17 cellular contexts compared by ENCODE assay signal in the genomic region with DNA sequence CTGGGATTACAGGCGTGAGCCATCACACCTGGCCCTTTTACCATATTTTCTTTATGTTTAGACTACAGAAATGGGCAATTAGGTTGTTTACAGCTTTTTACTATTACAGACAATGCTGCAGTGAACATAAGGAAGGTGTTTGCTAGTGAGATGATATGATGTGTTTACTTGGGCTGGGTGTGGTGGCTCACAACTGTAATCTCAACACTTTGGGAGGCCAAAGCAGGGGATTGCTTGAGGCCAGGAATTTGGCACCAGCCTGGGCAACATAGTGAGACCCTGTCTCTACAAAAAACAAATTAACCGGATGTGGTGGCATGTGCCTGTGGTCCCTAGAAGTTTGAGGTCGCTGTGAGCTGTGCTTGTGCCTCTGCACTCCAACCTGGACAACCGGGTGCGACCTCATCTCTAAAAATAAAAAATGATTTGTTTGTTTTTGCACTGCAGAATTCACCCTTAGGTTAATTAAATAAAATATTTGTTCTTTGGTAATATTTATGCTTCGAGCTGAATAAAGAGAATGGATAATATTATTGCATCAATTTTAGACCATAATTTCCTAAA. TPM values are rescaled to one million over a fixed set of nuclear protein-coding genes. Genes with fewer than 3 reads are reported as not detected.
DNase-seq lines count a peak whose midpoint lies in the region; ATAC-seq, FAIRE-seq and TF ChIP-seq lines count a peak whose summit lies in the region.
"Had no signal": no experiment of that assay in that cellular context is flagged by ENCODE, and none has a peak within 500 bp of the region (broad histone marks: within the 10 kb centered on the region; RNA-seq: fewer than 3 reads in every experiment).

No MANE protein-coding gene starts in this region.

- H3K27me3 Mint-ChIP-seq in activated T-helper 17 cell treated with anti-CD3 and anti-CD28 coated beads, Interleukin-2, amount 50 U/mL, for 72 hours, result no peaks in the 10 kb centered on the region

- H3F3A ChIP-seq in DOHH2 (ENCODE audit: control insufficient read depth, insufficient read depth), result peaks cover 7% of the 10 kb centered on the region; the same call in 1 of the 2 replicates

- H3K36me3 Mint-ChIP-seq in activated T-helper 17 cell treated with anti-CD3 and anti-CD28 coated beads, Interleukin-2, amount 50 U/mL, for 72 hours (ENCODE audit: low read depth), result peaks cover 40% of the 10 kb centered on the region

- no peak overlapping the region for H3K27ac Mint-ChIP-seq in activated T-helper 17 cell treated with anti-CD3 and anti-CD28 coated beads, Interleukin-2, amount 50 U/mL, for 72 hours

- peaks cover 100% of the 10 kb centered on the region for H3K79me2 ChIP-seq in DOHH2 (ENCODE audit: control insufficient read depth, low read length)

- H3K4me1 Mint-ChIP-seq in activated T-helper 17 cell treated with anti-CD3 and anti-CD28 coated beads, Interleukin-2, amount 50 U/mL, for 72 hours, result peaks cover 41% of the 10 kb centered on the region

- TF ChIP-seq EP300 in A549 (IDR thresholded peaks at IDR 0.05) (no peak), gastroesophageal sphincter (IDR thresholded peaks at IDR 0.05) (no peak)

- H3K4me3 ChIP-seq in A549 (no peak overlapping the region), DOHH2 (ENCODE audit: low read length) (no peak overlapping the region), mucosa of descending colon (no peak overlapping the region), gastroesophageal sphincter (no peak overlapping the region), WERI-Rb-1 (ENCODE audit: low read depth, low read length) (no peak overlapping the region)

- TF ChIP-seq CTCF in A549 (IDR thresholded peaks at IDR 0.05) (no peak), DOHH2 (IDR thresholded peaks at IDR 0.05; ENCODE audit: low read depth, low read length, poor library complexity, severe bottlenecking) (no peak), mucosa of descending colon (IDR thresholded peaks at IDR 0.05) (no peak), gastroesophageal sphincter (IDR thresholded peaks at IDR 0.05) (no peak), WERI-Rb-1 (IDR thresholded peaks at IDR 0.05; ENCODE audit: low read depth, low read length) (no peak), GM13976 (IDR thresholded peaks at IDR 0.05; ENCODE audit: borderline replicate concordance, control extremely low read depth, extremely low read depth, insufficient read depth, missing control alignments) (no peak)

- H3K4me3 Mint-ChIP-seq in activated T-helper 17 cell treated with anti-CD3 and anti-CD28 coated beads, Interleukin-2, amount 50 U/mL, for 72 hours, result peak overlapping the region; percentile 34
- H3K4me3 Mint-ChIP-seq: CD14-positive monocyte had no signal

- H3K27ac ChIP-seq in A549, result no peak overlapping the region
- no peak overlapping the region for H3K27ac ChIP-seq in DOHH2 (ENCODE audit: low read depth, low read length)
- H3K27ac ChIP-seq in gastroesophageal sphincter, result no peak overlapping the region
- H3K27ac ChIP-seq in WERI-Rb-1, result no peak overlapping the region
- H3K27ac ChIP-seq: HL-60 had no signal

- H3K9me3 ChIP-seq in A549 (no peaks in the 10 kb centered on the region), DOHH2 (ENCODE audit: control insufficient read depth, insufficient read depth, low read length) (no peaks in the 10 kb centered on the region), mucosa of descending colon (no peaks in the 10 kb centered on the region), gastroesophageal sphincter (no peaks in the 10 kb centered on the region), WERI-Rb-1 (ENCODE audit: severe bottlenecking) (no peaks in the 10 kb centered on the region)

- CTCF ChIA-PET in A549 (lab: Yijun Ruan, JAX), result no interaction called here

- H3K27me3 ChIP-seq in DOHH2 (ENCODE audit: control insufficient read depth, low read length) (no peaks in the 10 kb centered on the region), gastroesophageal sphincter (no peaks in the 10 kb centered on the region), WERI-Rb-1 (ENCODE audit: insufficient read depth, low read depth, severe bottlenecking) (no peaks in the 10 kb centered on the region)

- H4K20me1 ChIP-seq in DOHH2 (ENCODE audit: control insufficient read depth, insufficient read depth, low read depth, low read length), result peaks cover 45% of the 10 kb centered on the region

- H3K4me1 ChIP-seq in A549, result peaks cover 10% of the 10 kb centered on the region
- H3K4me1 ChIP-seq in DOHH2 (ENCODE audit: control insufficient read depth, low read length), result peaks cover 46% of the 10 kb centered on the region
- H3K4me1 ChIP-seq in mucosa of descending colon (ENCODE audit: low read depth), result peaks cover 9% of the 10 kb centered on the region
- H3K4me1 ChIP-seq in gastroesophageal sphincter, result peaks cover 0 to 91% (median 23%) of the 10 kb centered on the region in 3 donors

- H3K9me2 ChIP-seq in DOHH2 (replicated peaks; ENCODE audit: control insufficient read depth, low read length), result no peaks in the 10 kb centered on the region

- peak overlapping the region; percentile 9 for H3K4me2 ChIP-seq in A549
- H3K4me2 ChIP-seq in DOHH2 (ENCODE audit: low read length), result peak overlapping the region; percentile 12; the same call in 1 of the 2 replicates

- TF ChIP-seq RAD21 in A549 (conservative IDR thresholded peaks at IDR 0.05 in 1 of 2, IDR thresholded peaks at IDR 0.05 in 1 of 2), result no peak

- TF ChIP-seq POLR2A in A549 (IDR thresholded peaks at IDR 0.05; ENCODE audit: low read length) (no peak), gastroesophageal sphincter (IDR thresholded peaks at IDR 0.05) (no peak)

- ATAC-seq in A549 (no peak), mucosa of descending colon (peak; percentile 51), gastroesophageal sphincter (no peak), GM18502 (IDR thresholded peaks at IDR 0.05; ENCODE audit: poor library complexity, unreplicated experiment) (no peak)
- ATAC-seq in activated T-helper 17 cell treated with anti-CD3 and anti-CD28 coated beads, Interleukin-2, amount 50 U/mL, for 72 hours (replicated peaks), result no peak
- ATAC-seq: PC-3 had no signal

- peak; percentile 7 for FAIRE-seq in A549 (lab: Jason Lieb, UNC)
- FAIRE-seq: GM18507, HTR-8/SVneo had no signal

- in situ Hi-C loops in GM13976 (cut with MboI; ENCODE audit: low sequenced_read_pairs, unreplicated experiment), result no loop called here

- H3K36me3 ChIP-seq in DOHH2 (ENCODE audit: control insufficient read depth, low read length), result peaks cover 44% of the 10 kb centered on the region
- no peaks in the 10 kb centered on the region for H3K36me3 ChIP-seq in mucosa of descending colon (ENCODE audit: low read depth)
- no peaks in the 10 kb centered on the region for H3K36me3 ChIP-seq in gastroesophageal sphincter
- peaks cover 25% of the 10 kb centered on the region for H3K36me3 ChIP-seq in WERI-Rb-1

- no peaks in the 10 kb centered on the region for H3K9me3 Mint-ChIP-seq in activated T-helper 17 cell treated with anti-CD3 and anti-CD28 coated beads, Interleukin-2, amount 50 U/mL, for 72 hours
- H3K9me3 Mint-ChIP-seq: CD14-positive monocyte had no signal

- intact Hi-C loops in mucosa of descending colon (cut with DNase I, micrococcal nuclease), result no loop called here

- DNase-seq in A549 (ENCODE audit: low read depth in 1 of 2, low spot score in 1 of 2) (no peak), mucosa of descending colon (no peak), WERI-Rb-1 (no peak), GM13976 (ENCODE audit: low spot score) (no peak)
- DNase-seq: HCEC 1CT, NCI-H1436, NCI-H2081, NCI-H510A treated with DMSO at 0.1 percent for 48 hours, PC-3 had no signal

- 70% methylated on average over 6 of the region's 6 CpGs for WGBS in A549 (ENCODE audit: missing lambda C conversion rate)
- WGBS in gastroesophageal sphincter (ENCODE audit: low coverage in 1 of 2), 2 donors, result 63 to 75% methylated on average over 6 of the region's 6 CpGs

- POLR2A ChIA-PET in A549 (lab: Yijun Ruan, JAX), result no interaction called here

TF ChIP-seq in A549, 52 proteins besides CTCF, POLR2A, EP300 and RAD21 (continues in another document):
- no peak for TF ChIP-seq MAFK (IDR thresholded peaks at IDR 0.05; ENCODE audit: partially characterized antibody)
- no peak for TF ChIP-seq SREBF2 (IDR thresholded peaks at IDR 0.05)
- TF ChIP-seq GATA3 (IDR thresholded peaks at IDR 0.05; ENCODE audit: borderline replicate concordance), result no peak
- no peak for TF ChIP-seq JUNB (IDR thresholded peaks at IDR 0.05)
- TF ChIP-seq RARB (CRISPR knock-in tag; IDR thresholded peaks at IDR 0.05), result no peak
- TF ChIP-seq KDM5A (IDR thresholded peaks at IDR 0.05), result no peak
- no peak for TF ChIP-seq RFX5 (IDR thresholded peaks at IDR 0.05)
- TF ChIP-seq EHF (CRISPR knock-in tag; IDR thresholded peaks at IDR 0.05), result no peak
- TF ChIP-seq, protein P1, sequence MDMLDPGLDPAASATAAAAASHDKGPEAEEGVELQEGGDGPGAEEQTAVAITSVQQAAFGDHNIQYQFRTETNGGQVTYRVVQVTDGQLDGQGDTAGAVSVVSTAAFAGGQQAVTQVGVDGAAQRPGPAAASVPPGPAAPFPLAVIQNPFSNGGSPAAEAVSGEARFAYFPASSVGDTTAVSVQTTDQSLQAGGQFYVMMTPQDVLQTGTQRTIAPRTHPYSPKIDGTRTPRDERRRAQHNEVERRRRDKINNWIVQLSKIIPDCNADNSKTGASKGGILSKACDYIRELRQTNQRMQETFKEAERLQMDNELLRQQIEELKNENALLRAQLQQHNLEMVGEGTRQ (IDR thresholded peaks at IDR 0.05), result no peak
- no peak for TF ChIP-seq PHF8 (IDR thresholded peaks at IDR 0.05; ENCODE audit: borderline replicate concordance, low read depth)
- TF ChIP-seq MAZ (IDR thresholded peaks at IDR 0.05; ENCODE audit: borderline replicate concordance, low read depth, low read length), result no peak
- no peak for TF ChIP-seq RNF2 (IDR thresholded peaks at IDR 0.05; ENCODE audit: borderline replicate concordance, low read depth)
- no peak for TF ChIP-seq HOXA7 (CRISPR knock-in tag; IDR thresholded peaks at IDR 0.05)

RNA-seq across cellular contexts. Expression of a gene that starts 15.0 kb away (rescaled TPM):
- polyA plus RNA-seq in A549 (2011; rRNA removed) (197 and 204 TPM in 2 replicates), A549 (2017; fragmentation: RNase III; extraction: RNeasy Plus Mini Kit Qiagen cat#74134 plus additional on column Dnase treatment) (122 to 132 TPM (median 125 TPM) in 3 replicates)
- 54.8 and 59.1 TPM in 2 replicates for polyA plus RNA-seq in A549 (2012; cell fraction: cytosol; rRNA removed)
- polyA plus RNA-seq in A549 (2012; cell fraction: nucleus; rRNA removed), result 30.9 and 49.5 TPM in 2 replicates
- 161 and 170 TPM in 2 replicates for polyA minus RNA-seq in A549 (2011; rRNA and poly(A)+ RNA removed)
- 100 to 1,000 TPM; 168 to 182 TPM for total RNA-seq in activated T-helper 17 cell treated with anti-CD3 and anti-CD28 coated beads, Interleukin-2, amount 50 U/mL, for 72 hours
- total RNA-seq in mucosa of descending colon (100 to 1,000 TPM; 108 to 142 (median 112) TPM), gastroesophageal sphincter (100 to 1,000 TPM in 3 of 4 donors, 10 to 100 TPM in 1; 91.4 to 135 (median 115) TPM)
